ENCODE assay signal across 1 cellular context in genomic region chr6:75210885-75211739, GRCh38.
TF ChIP-seq lines count a peak whose summit lies in the region.

No MANE protein-coding gene starts in this region.

TF ChIP-seq in GM23338, 12 proteins besides CTCF, POLR2A, EP300 and RAD21 (continued from another document):
- TF ChIP-seq ZNF331 (CRISPR knock-in tag; IDR thresholded peaks at IDR 0.05; ENCODE audit: low read depth) (no peak), STAT1 (IDR thresholded peaks at IDR 0.05; ENCODE audit: unreplicated experiment) (no peak), EZH2 (IDR thresholded peaks at IDR 0.05; ENCODE audit: low read depth, unreplicated experiment) (no peak), JUNB (IDR thresholded peaks at IDR 0.05; ENCODE audit: unreplicated experiment) (no peak), ZNF114 (CRISPR knock-in tag; IDR thresholded peaks at IDR 0.05) (no peak), ETS1 (IDR thresholded peaks at IDR 0.05) (no peak), ZNF462 (CRISPR knock-in tag; IDR thresholded peaks at IDR 0.05) (no peak), EZH2phosphoT487 (IDR thresholded peaks at IDR 0.05; ENCODE audit: unreplicated experiment) (no peak)
